Comparison of ENCODE assay signal across 1 cellular context in the genomic region with DNA sequence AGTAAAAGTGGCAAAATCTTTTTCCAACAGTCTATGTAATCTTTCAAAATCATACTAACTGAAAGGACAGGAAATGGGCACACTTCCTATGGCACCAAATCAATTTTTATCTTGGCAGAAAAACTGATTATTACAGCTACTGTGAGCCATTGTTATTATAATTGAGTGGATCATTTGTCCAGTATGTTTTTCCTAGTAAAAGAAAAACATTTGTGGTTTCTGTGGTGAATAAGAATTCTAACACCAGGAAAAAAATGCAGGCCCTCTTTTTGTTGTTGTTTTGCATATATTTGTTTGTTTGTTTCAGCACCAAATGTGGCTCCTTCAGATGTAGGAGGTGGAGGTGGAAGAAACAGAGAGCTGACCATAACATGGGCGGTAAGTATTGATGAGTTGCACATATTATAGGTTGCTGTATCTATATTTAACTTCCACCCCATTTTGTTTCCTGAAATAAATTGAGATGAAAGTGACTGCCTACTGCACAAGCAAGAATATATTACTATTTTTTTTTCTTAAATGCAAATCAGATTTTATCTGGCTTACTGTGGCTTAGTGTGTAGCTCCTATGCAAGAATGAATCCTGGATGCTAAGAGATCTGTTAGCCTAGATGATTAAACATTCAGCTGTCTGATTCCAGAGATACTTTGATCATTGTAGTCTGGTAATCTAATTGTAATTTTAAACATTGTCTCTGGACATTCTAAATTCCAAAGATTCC.
TF ChIP-seq lines count a peak whose summit lies in the region.

No MANE protein-coding gene starts in this region.

TF ChIP-seq in IMR-90, 13 proteins besides CTCF, POLR2A, EP300 and RAD21:
- no peak for TF ChIP-seq SMC3 (IDR thresholded peaks at IDR 0.05; ENCODE audit: low read depth, low read length)
- TF ChIP-seq MXI1 (IDR thresholded peaks at IDR 0.05; ENCODE audit: borderline replicate concordance, low read depth, low read length): no peak
- no peak for TF ChIP-seq MAZ (IDR thresholded peaks at IDR 0.05; ENCODE audit: borderline replicate concordance, low read depth, low read length)
- TF ChIP-seq RFX5 (IDR thresholded peaks at IDR 0.05; ENCODE audit: low read depth, low read length): no peak
- TF ChIP-seq, protein P1, sequence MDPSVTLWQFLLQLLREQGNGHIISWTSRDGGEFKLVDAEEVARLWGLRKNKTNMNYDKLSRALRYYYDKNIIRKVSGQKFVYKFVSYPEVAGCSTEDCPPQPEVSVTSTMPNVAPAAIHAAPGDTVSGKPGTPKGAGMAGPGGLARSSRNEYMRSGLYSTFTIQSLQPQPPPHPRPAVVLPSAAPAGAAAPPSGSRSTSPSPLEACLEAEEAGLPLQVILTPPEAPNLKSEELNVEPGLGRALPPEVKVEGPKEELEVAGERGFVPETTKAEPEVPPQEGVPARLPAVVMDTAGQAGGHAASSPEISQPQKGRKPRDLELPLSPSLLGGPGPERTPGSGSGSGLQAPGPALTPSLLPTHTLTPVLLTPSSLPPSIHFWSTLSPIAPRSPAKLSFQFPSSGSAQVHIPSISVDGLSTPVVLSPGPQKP (IDR thresholded peaks at IDR 0.05; ENCODE audit: borderline replicate concordance, low read depth, low read length): no peak
- no peak for TF ChIP-seq BHLHE40 (IDR thresholded peaks at IDR 0.05; ENCODE audit: low read depth, low read length)
- TF ChIP-seq FOS (IDR thresholded peaks at IDR 0.05; ENCODE audit: low read depth, low read length): no peak
- no peak for TF ChIP-seq RCOR1 (IDR thresholded peaks at IDR 0.05; ENCODE audit: insufficient replicate concordance, low read length)
- no peak for TF ChIP-seq CHD1 (IDR thresholded peaks at IDR 0.05; ENCODE audit: low read depth, low read length)
- TF ChIP-seq MAFK (IDR thresholded peaks at IDR 0.05; ENCODE audit: low read depth, low read length): no peak
- no peak for TF ChIP-seq CEBPB (IDR thresholded peaks at IDR 0.05; ENCODE audit: low read depth, low read length)
- TF ChIP-seq, protein P2, sequence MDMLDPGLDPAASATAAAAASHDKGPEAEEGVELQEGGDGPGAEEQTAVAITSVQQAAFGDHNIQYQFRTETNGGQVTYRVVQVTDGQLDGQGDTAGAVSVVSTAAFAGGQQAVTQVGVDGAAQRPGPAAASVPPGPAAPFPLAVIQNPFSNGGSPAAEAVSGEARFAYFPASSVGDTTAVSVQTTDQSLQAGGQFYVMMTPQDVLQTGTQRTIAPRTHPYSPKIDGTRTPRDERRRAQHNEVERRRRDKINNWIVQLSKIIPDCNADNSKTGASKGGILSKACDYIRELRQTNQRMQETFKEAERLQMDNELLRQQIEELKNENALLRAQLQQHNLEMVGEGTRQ (IDR thresholded peaks at IDR 0.05; ENCODE audit: low read depth, low read length): no peak
- TF ChIP-seq NFE2L2 (IDR thresholded peaks at IDR 0.05; ENCODE audit: low read depth, low read length): no peak
TF ChIP-seq in IMR-90: peak in this region for 0.
